Comparison of ENCODE assay signal across 8 cellular contexts in the genomic region with DNA sequence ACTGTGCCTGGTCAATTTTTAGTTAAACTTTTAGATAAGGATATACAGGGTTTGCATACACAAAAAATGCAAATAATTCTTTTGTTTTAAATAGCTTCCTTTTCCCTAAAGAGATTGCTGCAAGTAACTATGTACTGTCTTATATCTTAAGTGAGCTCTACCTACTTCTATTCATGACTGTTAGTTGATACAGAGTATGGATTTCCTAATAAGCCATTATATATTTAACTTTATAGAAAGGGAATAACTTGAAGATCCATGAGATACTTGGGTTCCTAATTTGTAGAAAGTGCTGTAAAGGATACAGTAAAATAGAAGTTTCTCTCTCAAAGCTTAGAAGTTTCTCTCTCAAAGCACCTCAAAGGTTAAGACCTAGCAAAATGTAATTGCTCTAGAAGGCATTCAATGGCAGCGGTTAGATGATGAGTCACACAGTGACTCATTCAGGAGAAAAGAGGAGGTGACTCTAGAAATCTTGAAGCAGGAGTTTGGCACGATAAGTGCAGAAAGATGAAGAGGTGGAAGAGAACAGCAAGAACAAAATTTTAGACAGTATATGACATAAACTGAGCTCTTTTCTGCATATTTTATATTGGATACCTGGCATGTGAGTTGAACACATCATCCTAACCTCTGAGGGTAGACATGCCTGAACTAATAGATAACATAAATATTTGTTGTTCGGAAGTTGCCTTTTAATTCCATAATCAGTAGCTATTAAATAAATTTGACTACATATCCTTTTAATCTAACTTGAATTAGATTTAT. TPM values are rescaled to one million over a fixed set of nuclear protein-coding genes. Genes with fewer than 3 reads are reported as not detected.
DNase-seq lines count a peak whose midpoint lies in the region; ATAC-seq and TF ChIP-seq lines count a peak whose summit lies in the region.

No MANE protein-coding gene starts in this region.

- no peaks in the 10 kb centered on the region for H3K27me3 Mint-ChIP-seq in T-helper 2 cell treated with Interferon-gamma antibody and Interleukin-4, amounts not matched to agents 5 μg/mL and 100 μg/mL, for 36 hours (ENCODE audit: low read depth)

- peak; percentile 41 for ATAC-seq in GM18517 (IDR thresholded peaks at IDR 0.05; ENCODE audit: unreplicated experiment)
- peak; percentile 80 for ATAC-seq in HG03378 (IDR thresholded peaks at IDR 0.05; ENCODE audit: unreplicated experiment)

- peak overlapping the region; percentile 73 for H3K27ac Mint-ChIP-seq in T-helper 2 cell treated with Interferon-gamma antibody and Interleukin-4, amounts not matched to agents 5 μg/mL and 100 μg/mL, for 36 hours

- H3K4me3 Mint-ChIP-seq in T-helper 2 cell treated with Interferon-gamma antibody and Interleukin-4, amounts not matched to agents 5 μg/mL and 100 μg/mL, for 36 hours, result peak overlapping the region; percentile 52

- DNase-seq in A172 (ENCODE audit: low spot score), result peak; percentile 94
- DNase-seq in T-helper 2 cell treated with Interferon-gamma antibody and Interleukin-4, amounts not matched to agents 5 μg/mL and 100 μg/mL, for 36 hours (ENCODE audit: low spot score), result peak; percentile 60
- DNase-seq in fibroblast of mammary gland (ENCODE audit: low read depth), result peak; percentile 91
- DNase-seq in superior temporal gyrus (ENCODE audit: extremely low spot score), result peak; percentile 38
- no peak for DNase-seq in SHP77 treated with DMSO at 0.1 percent for 48 hours (lab: John Stamatoyannopoulos, UW)
- DNase-seq in NCI-H1436 treated with DMSO at 0.1 percent for 48 hours (lab: John Stamatoyannopoulos, UW), result no peak

- H3K9me3 Mint-ChIP-seq in T-helper 2 cell treated with Interferon-gamma antibody and Interleukin-4, amounts not matched to agents 5 μg/mL and 100 μg/mL, for 36 hours, result no peaks in the 10 kb centered on the region

- H3K36me3 Mint-ChIP-seq in T-helper 2 cell treated with Interferon-gamma antibody and Interleukin-4, amounts not matched to agents 5 μg/mL and 100 μg/mL, for 36 hours (ENCODE audit: low read depth), result peaks cover 44% of the 10 kb centered on the region

- H3K4me3 ChIP-seq in fibroblast of mammary gland (ENCODE audit: control insufficient read depth, low read depth, low read length), result no peak overlapping the region

- peaks cover 25% of the 10 kb centered on the region for H3K4me1 Mint-ChIP-seq in T-helper 2 cell treated with Interferon-gamma antibody and Interleukin-4, amounts not matched to agents 5 μg/mL and 100 μg/mL, for 36 hours (ENCODE audit: low read depth)

- no peak for TF ChIP-seq CTCF in fibroblast of mammary gland (conservative IDR thresholded peaks at IDR 0.05; ENCODE audit: control insufficient read depth, insufficient read depth, low read depth, low read length)

RNA-seq across cellular contexts. Expression of a gene that starts 5.5 kb away (rescaled TPM):
- total RNA-seq in A172 (2014; rRNA removed; shearing (Covaris generic)), result 36.1 and 53.1 TPM in 2 replicates

RNA-seq across cellular contexts. Expression of a gene that starts 8.4 kb away (rescaled TPM):
- total RNA-seq in A172 (2014; rRNA removed; shearing (Covaris generic)), result 91.9 and 128 TPM in 2 replicates

RNA-seq across cellular contexts. Expression of a gene that starts 8.6 kb away (rescaled TPM):
- 35.8 and 40.6 TPM in 2 replicates for total RNA-seq in A172 (2014; rRNA removed; shearing (Covaris generic))

Comparison
In these comparisons a context has a peak if more than half of its experiments do, and no peak if none do; other contexts are left out.
1. DNase-seq: peak in A172 (single experiment), T-helper 2 cell treated with Interferon-gamma antibody and Interleukin-4, amounts not matched to agents 5 μg/mL and 100 μg/mL, for 36 hours (single experiment), fibroblast of mammary gland (single experiment) and superior temporal gyrus (single experiment); none in SHP77 treated with DMSO at 0.1 percent for 48 hours (single experiment) and NCI-H1436 treated with DMSO at 0.1 percent for 48 hours (single experiment).